ENCODE assay signal across 15 cellular contexts in genomic region chr11:118396097-118396501, GRCh38. TPM values are rescaled to one million over a fixed set of nuclear protein-coding genes. Genes with fewer than 3 reads are reported as not detected.
A peak's percentile ranks its signal among the peaks of the same experiment; 100 is the strongest.
DNase-seq lines count a peak whose midpoint lies in the region; ATAC-seq and TF ChIP-seq lines count a peak whose summit lies in the region.
"Had no signal": no experiment of that assay in that cellular context is flagged by ENCODE, and none has a peak within 500 bp of the region (broad histone marks: within the 10 kb centered on the region; RNA-seq: fewer than 3 reads in every experiment).

No MANE protein-coding gene starts in this region.

- CTCF ChIA-PET in activated naive CD4-positive, alpha-beta T cell treated with anti-CD3 and anti-CD28 coated beads for 36 hours (lab: Charles Lee): no interaction called here

- TF ChIP-seq CTCF in endodermal cell (conservative IDR thresholded peaks at IDR 0.05): no peak

- H3K9me3 ChIP-seq in right cardiac atrium (ENCODE audit: control insufficient read depth, low read length) (no peaks in the 10 kb centered on the region), endodermal cell (ENCODE audit: control insufficient read depth, low read length) (no peaks in the 10 kb centered on the region)
- H3K9me3 ChIP-seq: esophagus muscularis mucosa, right atrium auricular region had no signal

- no peaks in the 10 kb centered on the region for H3K9me3 Mint-ChIP-seq in activated naive CD4-positive, alpha-beta T cell treated with anti-CD3 and anti-CD28 coated beads for 36 hours
- H3K9me3 Mint-ChIP-seq in T-helper 2 cell treated with Interferon-gamma antibody and Interleukin-4, amounts not matched to agents 5 μg/mL and 100 μg/mL, for 36 hours: no peaks in the 10 kb centered on the region
- H3K9me3 Mint-ChIP-seq in stimulated activated naive B cell treated with anti-CD40 and anti-IgM and Interleukin-4, amounts not matched to agents 10 μg/mL and 1 μg/mL and 100 μg/mL, for 72 hours: no peaks in the 10 kb centered on the region
- H3K9me3 Mint-ChIP-seq in endodermal cell: no peaks in the 10 kb centered on the region

- 85% methylated on average over 6 of the region's 6 CpGs for WGBS in right cardiac atrium
- WGBS in endodermal cell (ENCODE audit: insufficient coverage in 1 of 2, insufficient read length in 1 of 2), 2 experiments: 92 to 95% methylated on average over 6 of the region's 6 CpGs

- H3K4me3 Mint-ChIP-seq in activated naive CD4-positive, alpha-beta T cell treated with anti-CD3 and anti-CD28 coated beads for 36 hours: no peak overlapping the region
- H3K4me3 Mint-ChIP-seq in T-helper 2 cell treated with Interferon-gamma antibody and Interleukin-4, amounts not matched to agents 5 μg/mL and 100 μg/mL, for 36 hours: peak overlapping the region; percentile 64
- no peak overlapping the region for H3K4me3 Mint-ChIP-seq in stimulated activated naive B cell treated with anti-CD40 and anti-IgM and Interleukin-4, amounts not matched to agents 10 μg/mL and 1 μg/mL and 100 μg/mL, for 72 hours
- H3K4me3 Mint-ChIP-seq in endodermal cell: no peak overlapping the region

- DNase-seq in activated naive CD4-positive, alpha-beta T cell treated with anti-CD3 and anti-CD28 coated beads for 36 hours: no peak
- no peak for DNase-seq in activated naive CD4-positive, alpha-beta T cell (lab: John Stamatoyannopoulos, UW)
- no peak for DNase-seq in T-helper 2 cell treated with Interferon-gamma antibody and Interleukin-4, amounts not matched to agents 5 μg/mL and 100 μg/mL, for 36 hours (ENCODE audit: low spot score)
- DNase-seq in central memory CD4-positive, alpha-beta T cell: peak; percentile 27
- DNase-seq in stimulated activated naive B cell treated with anti-CD40 and anti-IgM and Interleukin-4, amounts not matched to agents 10 μg/mL and 1 μg/mL and 100 μg/mL, for 72 hours: no peak
- DNase-seq in GOT3 (lab: John Stamatoyannopoulos, UW) (no peak), right cardiac atrium (no peak), endodermal cell (no peak)
- DNase-seq: DND-41, left colon, NCI-H1436 treated with DMSO at 0.1 percent for 48 hours had no signal

- H3K27ac ChIP-seq in right cardiac atrium (ENCODE audit: low read length) (no peak overlapping the region), endodermal cell (ENCODE audit: low read depth, low read length) (no peak overlapping the region)
- H3K27ac ChIP-seq: cardiac muscle cell, esophagus muscularis mucosa, right atrium auricular region had no signal

- no peak for ATAC-seq in stimulated activated naive B cell treated with anti-CD40 and anti-IgM and Interleukin-4, amounts not matched to agents 10 μg/mL and 1 μg/mL and 100 μg/mL, for 72 hours (replicated peaks)
- ATAC-seq in right cardiac atrium: no peak
- ATAC-seq: left colon, SK-N-SH treated with all-trans-retinoic acid at 6 μM for 48 hours had no signal

- H3K9ac ChIP-seq in endodermal cell (ENCODE audit: extremely low read depth, low read length, poor library complexity, severe bottlenecking): no peak overlapping the region

- no peaks in the 10 kb centered on the region for H3K27me3 ChIP-seq in right cardiac atrium (ENCODE audit: control insufficient read depth, insufficient read depth)
- H3K27me3 ChIP-seq in endodermal cell (ENCODE audit: control insufficient read depth, insufficient read depth, low read length, poor library complexity, severe bottlenecking): no peaks in the 10 kb centered on the region
- H3K27me3 ChIP-seq: cardiac muscle cell, esophagus muscularis mucosa, right atrium auricular region had no signal

- H3K4me1 ChIP-seq in right cardiac atrium (ENCODE audit: control insufficient read depth, insufficient read depth, low read length) (no peaks in the 10 kb centered on the region), endodermal cell (ENCODE audit: control insufficient read depth, insufficient read depth, low read length) (no peaks in the 10 kb centered on the region)

- peaks cover 22% of the 10 kb centered on the region for H3K36me3 Mint-ChIP-seq in activated naive CD4-positive, alpha-beta T cell treated with anti-CD3 and anti-CD28 coated beads for 36 hours (ENCODE audit: low read depth)
- peaks cover 48% of the 10 kb centered on the region for H3K36me3 Mint-ChIP-seq in T-helper 2 cell treated with Interferon-gamma antibody and Interleukin-4, amounts not matched to agents 5 μg/mL and 100 μg/mL, for 36 hours (ENCODE audit: low read depth)
- H3K36me3 Mint-ChIP-seq in stimulated activated naive B cell treated with anti-CD40 and anti-IgM and Interleukin-4, amounts not matched to agents 10 μg/mL and 1 μg/mL and 100 μg/mL, for 72 hours: peaks cover 11 to 28% of the 10 kb centered on the region in 2 donors
- H3K36me3 Mint-ChIP-seq in endodermal cell (ENCODE audit: low read depth): peaks cover 31% of the 10 kb centered on the region

- H3K27ac Mint-ChIP-seq in activated naive CD4-positive, alpha-beta T cell treated with anti-CD3 and anti-CD28 coated beads for 36 hours: peak overlapping the region; percentile 85
- H3K27ac Mint-ChIP-seq in T-helper 2 cell treated with Interferon-gamma antibody and Interleukin-4, amounts not matched to agents 5 μg/mL and 100 μg/mL, for 36 hours: peak overlapping the region; percentile 94
- peak overlapping the region; percentile 78 for H3K27ac Mint-ChIP-seq in stimulated activated naive B cell treated with anti-CD40 and anti-IgM and Interleukin-4, amounts not matched to agents 10 μg/mL and 1 μg/mL and 100 μg/mL, for 72 hours
- no peak overlapping the region for H3K27ac Mint-ChIP-seq in endodermal cell

- H3K36me3 ChIP-seq in endodermal cell (ENCODE audit: control insufficient read depth, insufficient read depth, low read length): peaks cover 55% of the 10 kb centered on the region

- no peak overlapping the region for H3K4me3 ChIP-seq in right cardiac atrium (ENCODE audit: low read length)
- no peak overlapping the region for H3K4me3 ChIP-seq in endodermal cell (ENCODE audit: low read length)
- H3K4me3 ChIP-seq: cardiac muscle cell, esophagus muscularis mucosa, right atrium auricular region had no signal

- H3K4me1 Mint-ChIP-seq in activated naive CD4-positive, alpha-beta T cell treated with anti-CD3 and anti-CD28 coated beads for 36 hours (ENCODE audit: low read depth): peaks cover 32% of the 10 kb centered on the region
- peaks cover 55% of the 10 kb centered on the region for H3K4me1 Mint-ChIP-seq in T-helper 2 cell treated with Interferon-gamma antibody and Interleukin-4, amounts not matched to agents 5 μg/mL and 100 μg/mL, for 36 hours (ENCODE audit: low read depth)
- H3K4me1 Mint-ChIP-seq in stimulated activated naive B cell treated with anti-CD40 and anti-IgM and Interleukin-4, amounts not matched to agents 10 μg/mL and 1 μg/mL and 100 μg/mL, for 72 hours: peaks cover 16% of the 10 kb centered on the region in 2 donors
- H3K4me1 Mint-ChIP-seq in endodermal cell: peaks cover 11% of the 10 kb centered on the region

- no peaks in the 10 kb centered on the region for H3K27me3 Mint-ChIP-seq in activated naive CD4-positive, alpha-beta T cell treated with anti-CD3 and anti-CD28 coated beads for 36 hours (ENCODE audit: low read depth)
- no peaks in the 10 kb centered on the region for H3K27me3 Mint-ChIP-seq in T-helper 2 cell treated with Interferon-gamma antibody and Interleukin-4, amounts not matched to agents 5 μg/mL and 100 μg/mL, for 36 hours (ENCODE audit: low read depth)
- no peaks in the 10 kb centered on the region for H3K27me3 Mint-ChIP-seq in stimulated activated naive B cell treated with anti-CD40 and anti-IgM and Interleukin-4, amounts not matched to agents 10 μg/mL and 1 μg/mL and 100 μg/mL, for 72 hours
- no peaks in the 10 kb centered on the region for H3K27me3 Mint-ChIP-seq in endodermal cell (ENCODE audit: insufficient read depth)

- intact Hi-C loops in activated naive CD4-positive, alpha-beta T cell treated with anti-CD3 and anti-CD28 coated beads for 36 hours (cut with micrococcal nuclease): no loop called here
- intact Hi-C loops in right cardiac atrium (cut with DNase I): no loop called here

RNA-seq across cellular contexts. Expression of gene ATP5MG, which starts 5.3 kb away (rescaled TPM):
- 100 to 1,000 TPM; 279 to 284 TPM for total RNA-seq in activated naive CD4-positive, alpha-beta T cell treated with anti-CD3 and anti-CD28 coated beads for 36 hours
- 100 to 1,000 TPM; 500 to 709 (median 601) TPM for total RNA-seq in right cardiac atrium
- polyA plus RNA-seq in right cardiac atrium: 666 TPM
- total RNA-seq in endodermal cell: 100 to 1,000 TPM; 214 to 283 TPM
- 189 TPM for polyA plus RNA-seq in endodermal cell (2013, experiment 1 of 2)
- 171 TPM for polyA plus RNA-seq in endodermal cell (2013, experiment 2 of 2)

RNA-seq across cellular contexts. Expression of gene UBE4A, which starts 36.7 kb away (rescaled TPM):
- 10 to 100 TPM; 35.3 to 35.7 TPM for total RNA-seq in activated naive CD4-positive, alpha-beta T cell treated with anti-CD3 and anti-CD28 coated beads for 36 hours
- total RNA-seq in right cardiac atrium (10 to 100 TPM; 40.7 to 45.8 (median 43.6) TPM), endodermal cell (10 to 100 TPM; 39.6 to 42.6 TPM)
- 15.9 TPM for polyA plus RNA-seq in right cardiac atrium
- 27.3 TPM for polyA plus RNA-seq in endodermal cell (2013, experiment 1 of 2)
- 26.2 TPM for polyA plus RNA-seq in endodermal cell (2013, experiment 2 of 2)

RNA-seq across cellular contexts. Expression of gene KMT2A, which starts 40.2 kb away (rescaled TPM):
- total RNA-seq in activated naive CD4-positive, alpha-beta T cell treated with anti-CD3 and anti-CD28 coated beads for 36 hours: 10 to 100 TPM; 68.4 to 68.5 TPM
- total RNA-seq in right cardiac atrium (10 to 100 TPM; 26.9 to 32.7 (median 27.7) TPM), endodermal cell (10 to 100 TPM; 76.9 to 78.8 TPM)
- 9.1 TPM for polyA plus RNA-seq in right cardiac atrium
- 31.8 TPM for polyA plus RNA-seq in endodermal cell (2013, experiment 1 of 2)
- polyA plus RNA-seq in endodermal cell (2013, experiment 2 of 2): 34.7 TPM

RNA-seq across cellular contexts. Expression of gene CD3G, which starts 52.0 kb away (rescaled TPM):
- 100 to 1,000 TPM; 103 to 106 TPM for total RNA-seq in activated naive CD4-positive, alpha-beta T cell treated with anti-CD3 and anti-CD28 coated beads for 36 hours
- total RNA-seq in right cardiac atrium (1 to 10 TPM in 1 of 4 donors, under 1 TPM in 3; 0.17 to 1.2 (median 0.49) TPM), endodermal cell (not detected)
- 0.02 TPM for polyA plus RNA-seq in right cardiac atrium
- not detected for polyA plus RNA-seq in endodermal cell (2013, experiment 1 of 2)
- polyA plus RNA-seq in endodermal cell (2013, experiment 2 of 2): not detected
- total RNA-seq: cardiac muscle cell had no signal
- polyA plus RNA-seq: cardiac muscle cell had no signal

RNA-seq across cellular contexts. Expression of gene CD3D, which starts 53.6 kb away (rescaled TPM):
- 100 to 1,000 TPM; 259 to 285 TPM for total RNA-seq in activated naive CD4-positive, alpha-beta T cell treated with anti-CD3 and anti-CD28 coated beads for 36 hours
- 1 to 10 TPM in 2 of 4 donors, under 1 TPM in 2; 0.29 to 1.9 (median 0.86) TPM for total RNA-seq in right cardiac atrium
- 0.27 TPM for polyA plus RNA-seq in right cardiac atrium
- under 1 TPM in 1 of 2 donors, not detected in 1; 0.92 TPM for total RNA-seq in endodermal cell
- polyA plus RNA-seq in endodermal cell (2013, experiment 1 of 2): not detected
- polyA plus RNA-seq in endodermal cell (2013, experiment 2 of 2): not detected
- total RNA-seq: cardiac muscle cell had no signal
- polyA plus RNA-seq: cardiac muscle cell had no signal
